16 cellular contexts compared by ENCODE assay signal in genomic region chr21:43176621-43177020, GRCh38. TPM values are rescaled to one million over a fixed set of nuclear protein-coding genes. Genes with fewer than 3 reads are reported as not detected.
DNase-seq lines count a peak whose midpoint lies in the region; ATAC-seq, FAIRE-seq and TF ChIP-seq lines count a peak whose summit lies in the region.
"Not testable (repeated sequence)": the region's sequence is repeated elsewhere in the genome, so short reads cannot be mapped to it uniquely, and the experiment has no call there.
"Had no signal": no experiment of that assay in that cellular context is flagged by ENCODE, and none has a peak within 500 bp of the region (broad histone marks: within the 10 kb centered on the region; RNA-seq: fewer than 3 reads in every experiment).

No MANE protein-coding gene starts in this region.

- WGBS in psoas muscle, 3 donors = no CpG with 5 or more reads among the region's 16 CpGs

- intact Hi-C loops in CD4-positive, alpha-beta T cell (cut with DNase I, micrococcal nuclease); left lung (cut with DNase I); psoas muscle (cut with DNase I): not testable (repeated sequence)

- H3K4me3 Mint-ChIP-seq in CD4-positive, alpha-beta T cell; activated CD8-positive, alpha-beta T cell treated with anti-CD3 and anti-CD28 coated beads, Interleukin-2, amount 10 ng/mL, durations not matched to agents 7 days and 5 days: not testable (repeated sequence)

- not testable (repeated sequence) for H3K27ac ChIP-seq in CD4-positive, alpha-beta T cell (ENCODE audit: low read depth, low read length); left lung; psoas muscle

- not testable (repeated sequence) for H3K9me3 ChIP-seq in CD4-positive, alpha-beta T cell (ENCODE audit: control insufficient read depth, low read length); left lung; psoas muscle

- CTCF ChIA-PET in CD4-positive, alpha-beta T cell (lab: Charles Lee); activated CD8-positive, alpha-beta T cell treated with anti-CD3 and anti-CD28 coated beads, Interleukin-2, amount 10 ng/mL, durations not matched to agents 7 days and 5 days (lab: Charles Lee): not testable (repeated sequence)

- not testable (repeated sequence) for H3K9me3 Mint-ChIP-seq in CD4-positive, alpha-beta T cell; activated CD8-positive, alpha-beta T cell treated with anti-CD3 and anti-CD28 coated beads, Interleukin-2, amount 10 ng/mL, durations not matched to agents 7 days and 5 days (ENCODE audit: insufficient read depth)

- POLR2A ChIA-PET in CD4-positive, alpha-beta T cell (lab: Charles Lee); activated CD8-positive, alpha-beta T cell treated with anti-CD3 and anti-CD28 coated beads, Interleukin-2, amount 10 ng/mL, durations not matched to agents 7 days and 5 days (lab: Charles Lee): not testable (repeated sequence)

- not testable (repeated sequence) for H3K4me1 ChIP-seq in left lung, psoas muscle

- H3K4me3 ChIP-seq in left lung, psoas muscle: not testable (repeated sequence)

- TF ChIP-seq CTCF in CD4-positive, alpha-beta T cell (IDR thresholded peaks at IDR 0.05); left lung (IDR thresholded peaks at IDR 0.05); psoas muscle (IDR thresholded peaks at IDR 0.05): not testable (repeated sequence)

- peak; percentile 52 for ATAC-seq in CD4-positive, alpha-beta T cell (ENCODE audit: poor library complexity)
- ATAC-seq in GM18909 (IDR thresholded peaks at IDR 0.05; ENCODE audit: poor library complexity, unreplicated experiment) (peak; percentile 60), HG02642 (IDR thresholded peaks at IDR 0.05; ENCODE audit: poor library complexity, unreplicated experiment) (peak; percentile 58), left lung (peak; percentile 89), psoas muscle (peak; percentile 74 to 89 (median 84))
- ATAC-seq in activated CD8-positive, alpha-beta T cell treated with anti-CD3 and anti-CD28 coated beads, Interleukin-2, amount 10 ng/mL, durations not matched to agents 7 days and 5 days = peak; percentile 62

- H3K36me3 Mint-ChIP-seq in CD4-positive, alpha-beta T cell (ENCODE audit: low read depth); activated CD8-positive, alpha-beta T cell treated with anti-CD3 and anti-CD28 coated beads, Interleukin-2, amount 10 ng/mL, durations not matched to agents 7 days and 5 days (ENCODE audit: low read depth): not testable (repeated sequence)

- not testable (repeated sequence) for H3K27me3 Mint-ChIP-seq in CD4-positive, alpha-beta T cell; activated CD8-positive, alpha-beta T cell treated with anti-CD3 and anti-CD28 coated beads, Interleukin-2, amount 10 ng/mL, durations not matched to agents 7 days and 5 days (ENCODE audit: low read depth)

- H3K36me3 ChIP-seq in left lung; psoas muscle (ENCODE audit: insufficient read depth in 1 of 2, low read depth in 1 of 2): not testable (repeated sequence)

- DNase-seq in CD4-positive, alpha-beta T cell; HTR-8/SVneo (ENCODE audit: insufficient read length, low spot score); activated CD8-positive, alpha-beta T cell treated with anti-CD3 and anti-CD28 coated beads, Interleukin-2, amount 10 ng/mL, durations not matched to agents 7 days and 5 days; left lung; psoas muscle: not testable (repeated sequence)

- FAIRE-seq in HTR-8/SVneo (lab: Jason Lieb, UNC) (peak; percentile 71), endometrium (lab: Jason Lieb, UNC) (peak; percentile 31)

- not testable (repeated sequence) for H3K27me3 ChIP-seq in CD4-positive, alpha-beta T cell (ENCODE audit: control insufficient read depth, insufficient read depth, low read length); left lung; psoas muscle (ENCODE audit: insufficient read depth in 3 of 3, low read length in 2 of 3)

- not testable (repeated sequence) for H3K27ac Mint-ChIP-seq in CD4-positive, alpha-beta T cell; activated CD8-positive, alpha-beta T cell treated with anti-CD3 and anti-CD28 coated beads, Interleukin-2, amount 10 ng/mL, durations not matched to agents 7 days and 5 days

- not testable (repeated sequence) for H3K4me1 Mint-ChIP-seq in CD4-positive, alpha-beta T cell (ENCODE audit: low read depth); activated CD8-positive, alpha-beta T cell treated with anti-CD3 and anti-CD28 coated beads, Interleukin-2, amount 10 ng/mL, durations not matched to agents 7 days and 5 days (ENCODE audit: low read depth)

RNA-seq across cellular contexts. Expression of gene CRYAA, which starts 7.8 kb away (rescaled TPM):
- total RNA-seq in CD4-positive, alpha-beta T cell = not detected
- total RNA-seq in activated CD8-positive, alpha-beta T cell treated with anti-CD3 and anti-CD28 coated beads, Interleukin-2, amount 10 ng/mL, durations not matched to agents 7 days and 5 days = not detected
- total RNA-seq in left lung (not detected), psoas muscle (not detected)
- polyA plus RNA-seq in psoas muscle = not detected
- total RNA-seq: activated CD4-positive, alpha-beta T cell treated with anti-CD3 and anti-CD28 coated beads, Interleukin-2, amount 10 ng/mL, durations not matched to agents 7 days and 5 days; Caco-2; esophagus squamous epithelium; HT-29; kidney; sigmoid colon; SJSA1; urinary bladder had no signal
- polyA plus RNA-seq: sigmoid colon, urinary bladder had no signal
